ENCODE assay signal across 1 cellular context in the genomic region with DNA sequence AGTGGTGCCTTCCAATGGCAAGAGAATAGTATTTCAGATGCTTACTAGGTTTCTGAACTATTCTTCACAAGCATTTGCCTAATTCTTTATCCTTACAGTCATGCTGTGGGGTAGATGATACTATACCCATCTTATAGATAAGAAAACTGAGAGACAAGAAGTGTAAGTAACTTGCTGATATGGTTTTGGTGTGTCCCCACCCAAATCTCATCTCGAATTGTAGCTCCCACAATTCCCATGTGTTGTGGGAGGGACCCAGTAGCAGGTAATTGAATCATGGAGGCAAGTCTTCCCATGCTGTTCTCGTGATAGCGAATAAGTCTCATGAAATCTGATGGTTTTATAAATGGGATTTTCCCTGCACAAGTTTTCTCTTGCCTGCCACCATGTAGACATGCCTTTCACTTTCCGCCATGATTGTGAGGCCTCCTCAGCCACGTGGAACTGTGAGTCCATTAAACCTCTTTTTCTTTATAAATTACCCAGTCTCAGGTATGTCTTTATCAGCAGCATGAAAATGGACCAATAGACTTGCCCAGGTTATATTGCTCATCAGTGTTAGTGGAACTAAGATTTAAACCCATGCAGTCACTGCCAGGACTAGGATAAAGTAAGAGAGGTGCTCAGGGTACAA.
A peak's percentile ranks its signal among the peaks of the same experiment; 100 is the strongest.
TF ChIP-seq lines count a peak whose summit lies in the region.

No MANE protein-coding gene starts in this region.

TF ChIP-seq in K562, 482 proteins besides CTCF, POLR2A, EP300 and RAD21 (continued from another document and continues in another):
- TF ChIP-seq ZBTB40 (IDR thresholded peaks at IDR 0.05), result no peak
- no peak for TF ChIP-seq ZBTB40 (CRISPR knock-in tag; IDR thresholded peaks at IDR 0.05)
- 0 out of 2 replicates have a peak, but pooled peaks have one; percentile 77 for TF ChIP-seq PHTF2 (CRISPR knock-in tag; IDR thresholded peaks at IDR 0.05)
- TF ChIP-seq BCOR (IDR thresholded peaks at IDR 0.05), result peak; percentile 89
- TF ChIP-seq TCFL5 (CRISPR knock-in tag; conservative IDR thresholded peaks at IDR 0.05), result 0 out of 2 replicates have a peak, but pooled peaks have one; percentile 56
- TF ChIP-seq TRIM24 (IDR thresholded peaks at IDR 0.05), result peak in 1 of 2 experiments; percentile 49; a peak in 1 of 4 replicates
- TF ChIP-seq FOXP1 (CRISPR knock-in tag; IDR thresholded peaks at IDR 0.05), result no peak
- TF ChIP-seq RBM39 (optimal IDR thresholded peaks at IDR 0.05; ENCODE audit: low read depth, low read length), result no peak
- TF ChIP-seq, protein P1, sequence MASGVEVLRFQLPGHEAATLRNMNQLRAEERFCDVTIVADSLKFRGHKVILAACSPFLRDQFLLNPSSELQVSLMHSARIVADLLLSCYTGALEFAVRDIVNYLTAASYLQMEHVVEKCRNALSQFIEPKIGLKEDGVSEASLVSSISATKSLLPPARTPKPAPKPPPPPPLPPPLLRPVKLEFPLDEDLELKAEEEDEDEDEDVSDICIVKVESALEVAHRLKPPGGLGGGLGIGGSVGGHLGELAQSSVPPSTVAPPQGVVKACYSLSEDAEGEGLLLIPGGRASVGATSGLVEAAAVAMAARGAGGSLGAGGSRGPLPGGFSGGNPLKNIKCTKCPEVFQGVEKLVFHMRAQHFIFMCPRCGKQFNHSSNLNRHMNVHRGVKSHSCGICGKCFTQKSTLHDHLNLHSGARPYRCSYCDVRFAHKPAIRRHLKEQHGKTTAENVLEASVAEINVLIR (CRISPR knock-in tag; IDR thresholded peaks at IDR 0.05), result peak; percentile 32; the same call in 1 of the 2 replicates
- no peak for TF ChIP-seq STAT6 (CRISPR knock-in tag; IDR thresholded peaks at IDR 0.05)
- TF ChIP-seq DEAF1 (CRISPR knock-in tag; IDR thresholded peaks at IDR 0.05), result 0 out of 2 replicates have a peak, but pooled peaks have one; percentile 21
- 0 out of 2 replicates have a peak, but pooled peaks have one; percentile 40 for TF ChIP-seq ZNF583 (CRISPR knock-in tag; IDR thresholded peaks at IDR 0.05)
- TF ChIP-seq, protein P2, sequence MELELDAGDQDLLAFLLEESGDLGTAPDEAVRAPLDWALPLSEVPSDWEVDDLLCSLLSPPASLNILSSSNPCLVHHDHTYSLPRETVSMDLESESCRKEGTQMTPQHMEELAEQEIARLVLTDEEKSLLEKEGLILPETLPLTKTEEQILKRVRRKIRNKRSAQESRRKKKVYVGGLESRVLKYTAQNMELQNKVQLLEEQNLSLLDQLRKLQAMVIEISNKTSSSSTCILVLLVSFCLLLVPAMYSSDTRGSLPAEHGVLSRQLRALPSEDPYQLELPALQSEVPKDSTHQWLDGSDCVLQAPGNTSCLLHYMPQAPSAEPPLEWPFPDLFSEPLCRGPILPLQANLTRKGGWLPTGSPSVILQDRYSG (tag; conservative IDR thresholded peaks at IDR 0.05; ENCODE audit: low read depth), result no peak
- TF ChIP-seq ZBED1 (IDR thresholded peaks at IDR 0.05), result no peak
- TF ChIP-seq, protein P3, sequence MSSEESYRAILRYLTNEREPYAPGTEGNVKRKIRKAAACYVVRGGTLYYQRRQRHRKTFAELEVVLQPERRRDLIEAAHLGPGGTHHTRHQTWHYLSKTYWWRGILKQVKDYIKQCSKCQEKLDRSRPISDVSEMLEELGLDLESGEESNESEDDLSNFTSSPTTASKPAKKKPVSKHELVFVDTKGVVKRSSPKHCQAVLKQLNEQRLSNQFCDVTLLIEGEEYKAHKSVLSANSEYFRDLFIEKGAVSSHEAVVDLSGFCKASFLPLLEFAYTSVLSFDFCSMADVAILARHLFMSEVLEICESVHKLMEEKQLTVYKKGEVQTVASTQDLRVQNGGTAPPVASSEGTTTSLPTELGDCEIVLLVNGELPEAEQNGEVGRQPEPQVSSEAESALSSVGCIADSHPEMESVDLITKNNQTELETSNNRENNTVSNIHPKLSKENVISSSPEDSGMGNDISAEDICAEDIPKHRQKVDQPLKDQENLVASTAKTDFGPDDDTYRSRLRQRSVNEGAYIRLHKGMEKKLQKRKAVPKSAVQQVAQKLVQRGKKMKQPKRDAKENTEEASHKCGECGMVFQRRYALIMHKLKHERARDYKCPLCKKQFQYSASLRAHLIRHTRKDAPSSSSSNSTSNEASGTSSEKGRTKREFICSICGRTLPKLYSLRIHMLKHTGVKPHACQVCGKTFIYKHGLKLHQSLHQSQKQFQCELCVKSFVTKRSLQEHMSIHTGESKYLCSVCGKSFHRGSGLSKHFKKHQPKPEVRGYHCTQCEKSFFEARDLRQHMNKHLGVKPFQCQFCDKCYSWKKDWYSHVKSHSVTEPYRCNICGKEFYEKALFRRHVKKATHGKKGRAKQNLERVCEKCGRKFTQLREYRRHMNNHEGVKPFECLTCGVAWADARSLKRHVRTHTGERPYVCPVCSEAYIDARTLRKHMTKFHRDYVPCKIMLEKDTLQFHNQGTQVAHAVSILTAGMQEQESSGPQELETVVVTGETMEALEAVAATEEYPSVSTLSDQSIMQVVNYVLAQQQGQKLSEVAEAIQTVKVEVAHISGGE (CRISPR knock-in tag; IDR thresholded peaks at IDR 0.05), result no peak; a peak in 1 of 6 replicates
- no peak for TF ChIP-seq ZNF224 (CRISPR knock-in tag; IDR thresholded peaks at IDR 0.05)
- TF ChIP-seq KDM4B (IDR thresholded peaks at IDR 0.05; ENCODE audit: borderline replicate concordance in 2 of 2, low read depth in 1 of 2), result no peak
- peak; percentile 30; the same call in 1 of the 2 replicates for TF ChIP-seq ERF (CRISPR knock-in tag; IDR thresholded peaks at IDR 0.05)
- TF ChIP-seq TEAD1 (CRISPR knock-in tag; IDR thresholded peaks at IDR 0.05), result peak in 1 of 2 experiments; percentile 4; a peak in 1 of 4 replicates
- 0 out of 2 replicates have a peak, but pooled peaks have one; percentile 28 for TF ChIP-seq ELF1 (tag; IDR thresholded peaks at IDR 0.05)
- no peak for TF ChIP-seq TFAP4 (CRISPR knock-in tag; IDR thresholded peaks at IDR 0.05; ENCODE audit: borderline replicate concordance)
- TF ChIP-seq PKNOX1 (IDR thresholded peaks at IDR 0.05), result no peak
- peak; percentile 73 to 77 for TF ChIP-seq KDM1A (IDR thresholded peaks at IDR 0.05)
